ENCODE assay signal across 29 cellular contexts in genomic region chr14:89259951-89260350, GRCh38.
"Had no signal": no experiment of that assay in that cellular context is flagged by ENCODE, and none has a peak within 500 bp of the region (broad histone marks: within the 10 kb centered on the region; RNA-seq: fewer than 3 reads in every experiment).

No MANE protein-coding gene starts in this region.

- H3K27me3 ChIP-seq: cardiac muscle cell, gastroesophageal sphincter, hepatocyte, pancreas, stomach, thyroid gland had no signal

- H3K27me3 Mint-ChIP-seq: activated naive CD8-positive, alpha-beta T cell; brain; stimulated activated memory B cell treated with anti-CD40 and anti-IgM and Interleukin-4, amounts not matched to agents 10 μg/mL and 1 μg/mL and 100 μg/mL, for 72 hours; T-helper 17 cell had no signal

- H3K27ac Mint-ChIP-seq: activated naive CD8-positive, alpha-beta T cell; stimulated activated memory B cell treated with anti-CD40 and anti-IgM and Interleukin-4, amounts not matched to agents 10 μg/mL and 1 μg/mL and 100 μg/mL, for 72 hours; T-helper 17 cell had no signal

- H2AFZ ChIP-seq: hepatocyte had no signal

- FAIRE-seq: endothelial cell of umbilical vein, pancreas had no signal

- DNase-seq: activated CD4-positive, alpha-beta T cell treated with anti-CD3 and anti-CD28 coated beads for 1 hour; activated CD4-positive, alpha-beta T cell treated with anti-CD3 and anti-CD28 coated beads, Interleukin-2, amount 50 U/mL, for 48 hours; activated effector memory CD4-positive, alpha-beta T cell treated with Interleukin-2 at 50 U/mL for 16 hours; activated naive CD4-positive, alpha-beta T cell treated with Interleukin-2 at 50 U/mL for 16 hours; anterior cingulate cortex; islet precursor cell; left cardiac atrium; left ventricle myocardium superior; nucleus accumbens; pancreas; psoas muscle; stimulated activated CD4-positive, alpha-beta T cell treated with anti-CD3 and anti-CD28 coated beads, Interleukin-1b, Interleukin-23, amount 100 ng/mL, for 48 hours; stimulated activated CD4-positive, alpha-beta T cell treated with anti-CD3 and anti-CD28 coated beads, Interleukin-4, amount 100 ng/mL, for 4 hours; stimulated activated CD8-positive, alpha-beta memory T cell treated with anti-CD3 and anti-CD28 coated beads, Interleukin-4, amount 100 ng/mL, for 48 hours; stomach; T-helper 17 cell; T1000; thyroid gland; WERI-Rb-1 had no signal

- H3K4me3 ChIP-seq: cardiac muscle cell, coronary artery, gastroesophageal sphincter, hepatocyte, pancreas, psoas muscle, smooth muscle cell, stomach, thyroid gland had no signal

- ATAC-seq: gastroesophageal sphincter; left cardiac atrium; psoas muscle; stimulated activated memory B cell treated with anti-CD40 and anti-IgM and Interleukin-4, amounts not matched to agents 10 μg/mL and 1 μg/mL and 100 μg/mL, for 72 hours; T-helper 17 cell had no signal

- H3K9me3 ChIP-seq: gastroesophageal sphincter, pancreas, psoas muscle, stomach, thyroid gland had no signal

- H3K27ac ChIP-seq: cardiac muscle cell, coronary artery, gastroesophageal sphincter, hepatocyte, pancreas, psoas muscle, stomach, thyroid gland, WERI-Rb-1 had no signal

- H3K9me3 Mint-ChIP-seq: stimulated activated memory B cell treated with anti-CD40 and anti-IgM and Interleukin-4, amounts not matched to agents 10 μg/mL and 1 μg/mL and 100 μg/mL, for 72 hours had no signal

- H3K36me3 ChIP-seq: cardiac muscle cell, pancreas, thyroid gland, WERI-Rb-1 had no signal

- H3K4me3 Mint-ChIP-seq: activated naive CD8-positive, alpha-beta T cell; brain; neural crest cell; stimulated activated memory B cell treated with anti-CD40 and anti-IgM and Interleukin-4, amounts not matched to agents 10 μg/mL and 1 μg/mL and 100 μg/mL, for 72 hours; T-helper 17 cell had no signal

- H3K4me1 ChIP-seq: pancreas had no signal

- H3K4me2 ChIP-seq: hepatocyte, smooth muscle cell had no signal
